In genomic region chr18:51655327-51655698, GRCh38 we compare ENCODE assay signal across 12 cellular contexts.
A peak's percentile ranks its signal among the peaks of the same experiment; 100 is the strongest.
DNase-seq lines count a peak whose midpoint lies in the region; ATAC-seq and TF ChIP-seq lines count a peak whose summit lies in the region.
"Had no signal": no experiment of that assay in that cellular context is flagged by ENCODE, and none has a peak within 500 bp of the region (broad histone marks: within the 10 kb centered on the region; RNA-seq: fewer than 3 reads in every experiment).

No MANE protein-coding gene starts in this region.

- in situ Hi-C loops in GM13976 (cut with MboI; ENCODE audit: low sequenced_read_pairs, unreplicated experiment) = loop anchor here (25.0 kb wide), 1 partner anchor 1032 kb away; no protein-coding TSS in a partner anchor

- H2AFZ ChIP-seq in PC-3 (ENCODE audit: low read length) = no peak overlapping the region

- no peaks in the 10 kb centered on the region for H3K79me2 ChIP-seq in PC-3 (ENCODE audit: low read length)

- H3K4me3 ChIP-seq in NT2/D1 (ENCODE audit: insufficient read length, low read depth) (no peak overlapping the region), PC-3 (ENCODE audit: low read length) (no peak overlapping the region), gastroesophageal sphincter (no peak overlapping the region)
- H3K4me3 ChIP-seq: body of pancreas, tibial nerve had no signal

- TF ChIP-seq POLR2A in gastroesophageal sphincter (IDR thresholded peaks at IDR 0.05) = no peak

- WGBS in gastroesophageal sphincter (ENCODE audit: low coverage in 1 of 2), 2 donors = 48 to 59% methylated on average over 2 of the region's 2 CpGs

- H3K9me3 ChIP-seq in NT2/D1 (ENCODE audit: insufficient read depth, low read length) (peaks cover 6% of the 10 kb centered on the region; the same call in 1 of the 2 replicates), PC-3 (ENCODE audit: low read length) (no peaks in the 10 kb centered on the region), gastroesophageal sphincter (no peaks in the 10 kb centered on the region)
- H3K9me3 ChIP-seq: body of pancreas, tibial nerve had no signal

- BruUV-seq in PC-3 (replicated peaks; lab: Mats Ljungman, UMichigan) = no TSS peak

- H3K36me3 ChIP-seq in NT2/D1 (ENCODE audit: insufficient read depth, insufficient read length, low read length) (no peaks in the 10 kb centered on the region), PC-3 (ENCODE audit: low read depth, low read length) (no peaks in the 10 kb centered on the region), gastroesophageal sphincter (no peaks in the 10 kb centered on the region)
- H3K36me3 ChIP-seq: tibial nerve had no signal

- no peak for TF ChIP-seq EP300 in gastroesophageal sphincter (IDR thresholded peaks at IDR 0.05)

- H3K9ac ChIP-seq in NT2/D1 (ENCODE audit: insufficient read length, low read depth) = peak overlapping the region; percentile 64
- no peak overlapping the region for H3K9ac ChIP-seq in PC-3 (ENCODE audit: low read length)

- H3K36me3 Mint-ChIP-seq in activated T-cell treated with anti-CD3 and anti-CD28 coated beads, Interleukin-2, amount 50 U/mL, for 24 hours (ENCODE audit: low read depth) = no peaks in the 10 kb centered on the region
- H3K36me3 Mint-ChIP-seq: CD4-positive, CD25-positive, alpha-beta regulatory T cell had no signal

- intact Hi-C loops in PC-3 (cut with micrococcal nuclease) = no loop called here

- H3K27ac Mint-ChIP-seq in activated T-cell treated with anti-CD3 and anti-CD28 coated beads, Interleukin-2, amount 50 U/mL, for 24 hours = no peak overlapping the region
- H3K27ac Mint-ChIP-seq: CD4-positive, CD25-positive, alpha-beta regulatory T cell had no signal

- no peak overlapping the region for H3K4me3 Mint-ChIP-seq in activated T-cell treated with anti-CD3 and anti-CD28 coated beads, Interleukin-2, amount 50 U/mL, for 24 hours
- H3K4me3 Mint-ChIP-seq: CD4-positive, CD25-positive, alpha-beta regulatory T cell had no signal

- H3K27ac ChIP-seq in PC-3 (ENCODE audit: low read length) (no peak overlapping the region), gastroesophageal sphincter (no peak overlapping the region)
- H3K27ac ChIP-seq: body of pancreas, tibial nerve had no signal

- peaks cover 10% of the 10 kb centered on the region for H3K27me3 Mint-ChIP-seq in activated T-cell treated with anti-CD3 and anti-CD28 coated beads, Interleukin-2, amount 50 U/mL, for 24 hours

- H3K9me3 Mint-ChIP-seq in activated T-cell treated with anti-CD3 and anti-CD28 coated beads, Interleukin-2, amount 50 U/mL, for 24 hours = no peaks in the 10 kb centered on the region

- peak; percentile 82 for ATAC-seq in GM19463 (IDR thresholded peaks at IDR 0.05; ENCODE audit: unreplicated experiment)
- peak; percentile 78 for ATAC-seq in HG03045 (IDR thresholded peaks at IDR 0.05; ENCODE audit: unreplicated experiment)
- no peak for ATAC-seq in PC-3
- no peak for ATAC-seq in gastroesophageal sphincter
- ATAC-seq: body of pancreas had no signal

- POLR2A ChIA-PET in PC-3 (lab: Charles Lee; ENCODE audit: unreplicated experiment) = no interaction called here

- no peaks in the 10 kb centered on the region for H3F3A ChIP-seq in PC-3 (ENCODE audit: low read length, unreplicated experiment)

- no peaks in the 10 kb centered on the region for H3K4me1 Mint-ChIP-seq in activated T-cell treated with anti-CD3 and anti-CD28 coated beads, Interleukin-2, amount 50 U/mL, for 24 hours (ENCODE audit: low read depth)
- H3K4me1 Mint-ChIP-seq: CD4-positive, CD25-positive, alpha-beta regulatory T cell had no signal

- no peak overlapping the region for H3K4me2 ChIP-seq in PC-3 (ENCODE audit: low read length)

- H4K20me1 ChIP-seq in PC-3 (ENCODE audit: low read length) = no peaks in the 10 kb centered on the region

- CTCF ChIA-PET in PC-3 (lab: Charles Lee) = no interaction called here

- H3K4me1 ChIP-seq in NT2/D1 (ENCODE audit: insufficient read depth, insufficient read length) = peaks cover 5% of the 10 kb centered on the region
- H3K4me1 ChIP-seq in PC-3 (ENCODE audit: insufficient read depth, low read length) = no peaks in the 10 kb centered on the region
- no peaks in the 10 kb centered on the region for H3K4me1 ChIP-seq in gastroesophageal sphincter
- H3K4me1 ChIP-seq: body of pancreas, tibial nerve had no signal

- H3K27me3 ChIP-seq in NT2/D1 (ENCODE audit: insufficient read depth, insufficient read length) (no peaks in the 10 kb centered on the region), PC-3 (ENCODE audit: low read length) (no peaks in the 10 kb centered on the region), gastroesophageal sphincter (peaks cover 18% of the 10 kb centered on the region)
- H3K27me3 ChIP-seq: body of pancreas, tibial nerve had no signal

- H3K9me2 ChIP-seq in PC-3 (replicated peaks; ENCODE audit: low read length) = no peaks in the 10 kb centered on the region

- DNase-seq in GM13976 (ENCODE audit: low spot score) = peak; percentile 57
- DNase-seq in NT2/D1 (ENCODE audit: low read depth, low spot score) = no peak
- DNase-seq in germinal center (ENCODE audit: low spot score) = no peak
- DNase-seq in PC-3 = no peak
- no peak for DNase-seq in activated T-cell treated with anti-CD3 and anti-CD28 coated beads, Interleukin-2, amount 50 U/mL, for 24 hours
- DNase-seq: body of pancreas; CD4-positive, CD25-positive, alpha-beta regulatory T cell; NCI-H526 had no signal

- TF ChIP-seq CTCF in GM13976 (IDR thresholded peaks at IDR 0.05; ENCODE audit: borderline replicate concordance, control extremely low read depth, extremely low read depth, insufficient read depth, missing control alignments) = no peak
- TF ChIP-seq CTCF in PC-3 (conservative IDR thresholded peaks at IDR 0.05; ENCODE audit: low read depth, low read length) = no peak
- TF ChIP-seq CTCF in gastroesophageal sphincter (IDR thresholded peaks at IDR 0.05) = no peak

Comparison
In these comparisons a context has a peak if more than half of its experiments do, and no peak if none do; other contexts are left out.
1. ATAC-seq: peak in GM19463 (single experiment) and HG03045 (single experiment); none in PC-3 (single experiment) and gastroesophageal sphincter (single experiment).